ENCODE assay signal across 8 cellular contexts in the genomic region with DNA sequence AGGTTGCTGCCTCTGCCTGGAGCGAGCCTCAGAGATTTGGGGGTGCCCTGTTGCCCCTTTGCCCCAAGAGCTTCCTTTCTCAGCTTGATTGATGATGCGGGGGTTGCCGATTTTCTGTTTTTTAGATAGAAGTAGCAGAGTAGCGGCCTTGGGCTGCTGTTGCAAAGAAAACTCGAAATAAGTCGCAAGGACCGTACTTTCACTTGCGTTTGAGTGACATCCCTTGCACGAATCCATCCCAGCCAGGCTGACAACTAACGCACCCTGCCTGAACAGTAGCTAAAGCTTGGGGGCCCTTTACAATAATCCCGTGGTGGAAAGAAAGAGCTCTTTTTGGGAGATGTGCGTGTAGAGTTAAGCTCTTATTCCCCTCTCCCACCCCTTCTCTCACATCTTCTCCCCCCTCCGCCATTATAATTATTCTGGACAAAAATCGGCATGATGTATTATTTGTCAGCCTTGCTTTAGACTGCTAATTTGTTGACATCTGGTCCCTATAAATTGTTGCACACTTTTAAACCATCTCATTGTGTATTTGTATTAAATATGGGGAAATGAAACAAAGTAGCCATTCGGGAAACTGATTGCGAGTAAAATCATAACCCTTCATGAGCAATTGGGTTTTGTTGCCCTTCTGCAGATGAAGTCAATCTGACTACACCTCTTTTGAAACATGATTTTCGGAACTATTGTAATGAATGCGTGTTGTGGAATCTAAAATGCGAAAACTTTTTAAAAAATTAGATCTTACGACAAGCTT. TPM values are rescaled to one million over a fixed set of nuclear protein-coding genes. Genes with fewer than 3 reads are reported as not detected.
A peak's percentile ranks its signal among the peaks of the same experiment; 100 is the strongest.
DNase-seq lines count a peak whose midpoint lies in the region; ATAC-seq and TF ChIP-seq lines count a peak whose summit lies in the region.

No MANE protein-coding gene starts in this region.

- peak overlapping the region; percentile 86 to 96 (median 91) for H3K27ac ChIP-seq in stomach

- peak overlapping the region; percentile 92 to 97 for H3K27ac Mint-ChIP-seq in effector memory CD8-positive, alpha-beta T cell

- no peaks in the 10 kb centered on the region for H3K9me3 ChIP-seq in mucosa of stomach (ENCODE audit: control insufficient read depth, low read length)
- H3K9me3 ChIP-seq in stomach = no peaks in the 10 kb centered on the region

- H3K36me3 ChIP-seq in mucosa of stomach (ENCODE audit: control insufficient read depth, insufficient read depth, low read length) (no peaks in the 10 kb centered on the region), stomach (no peaks in the 10 kb centered on the region)

- WGBS in stomach, 5 donors = 4 to 6% (median 4%) methylated on average over 19 to 20 of the region's 20 CpGs

- H3K4me1 ChIP-seq in mucosa of stomach (ENCODE audit: control insufficient read depth, insufficient read depth, low read length) (peaks cover 20% of the 10 kb centered on the region), stomach (peaks cover 22 to 54% (median 44%) of the 10 kb centered on the region in 4 donors)

- DNase-seq in Caki2 (ENCODE audit: low read depth) = peak; percentile 14
- peak; percentile 14 for DNase-seq in HK-2 (ENCODE audit: unreplicated experiment)
- DNase-seq in activated CD4-positive, alpha-beta T cell treated with anti-CD3 and anti-CD28 coated beads for 1 hour = peak; percentile 16
- peak in 2 of 3 experiments; percentile 15 to 37 for DNase-seq in effector memory CD8-positive, alpha-beta T cell
- DNase-seq in stomach = no peak
- no peak for DNase-seq in foreskin melanocyte

- TF ChIP-seq CTCF in stomach (IDR thresholded peaks at IDR 0.05) = no peak

- ATAC-seq in GM19467 (IDR thresholded peaks at IDR 0.05; ENCODE audit: unreplicated experiment) = peak; percentile 25
- peak; percentile 39 for ATAC-seq in effector memory CD8-positive, alpha-beta T cell (replicated peaks)

- no peak for TF ChIP-seq POLR2A in stomach (IDR thresholded peaks at IDR 0.05)

- intact Hi-C loops in stomach (cut with DNase I; ENCODE audit: low total_unique reads) = no loop called here

- H3K4me1 Mint-ChIP-seq in effector memory CD8-positive, alpha-beta T cell (ENCODE audit: low read depth in 2 of 2) = peaks cover 26 to 38% of the 10 kb centered on the region in 2 donors

- no peaks in the 10 kb centered on the region for H3K9me3 Mint-ChIP-seq in effector memory CD8-positive, alpha-beta T cell

- H3K27me3 ChIP-seq in mucosa of stomach (ENCODE audit: control insufficient read depth, insufficient read depth, low read length) (no peaks in the 10 kb centered on the region), stomach (no peaks in the 10 kb centered on the region)

- H3K27me3 Mint-ChIP-seq in effector memory CD8-positive, alpha-beta T cell = no peaks in the 10 kb centered on the region

- H3K4me3 Mint-ChIP-seq in effector memory CD8-positive, alpha-beta T cell = peak overlapping the region; percentile 89 to 95

- H3K4me3 ChIP-seq in mucosa of stomach (ENCODE audit: low read length) (peak overlapping the region; percentile 85), stomach (peak overlapping the region; percentile 98 to 100 (median 100))

- H3K36me3 Mint-ChIP-seq in effector memory CD8-positive, alpha-beta T cell (ENCODE audit: insufficient read depth) = peaks cover 15% of the 10 kb centered on the region

- peak overlapping the region; percentile 76 for H3K9ac ChIP-seq in mucosa of stomach (ENCODE audit: low read length)

- TF ChIP-seq EP300 in stomach (IDR thresholded peaks at IDR 0.05) = no peak

- in situ Hi-C loops in Caki2 (cut with HindIII; ENCODE audit: low pct_unique_long_range_greater_than_20kb, low sequenced_read_pairs) = no loop called here

RNA-seq across cellular contexts. Expression of a gene that starts 0.9 kb away (rescaled TPM):
- total RNA-seq in Caki2 (2014; rRNA removed; shearing (Covaris generic); ENCODE audit: low replicate concordance) = 45.3 and 57.0 TPM in 2 replicates
- 100 to 1,000 TPM in 1 of 5 donors, 10 to 100 TPM in 4; 37.4 to 183 (median 54.2) TPM for total RNA-seq in stomach
- 10 to 100 TPM; 17.1 to 33.0 (median 22.6) TPM for polyA plus RNA-seq in stomach

RNA-seq across cellular contexts. Expression of a gene that starts 52.4 kb away (rescaled TPM):
- 48.2 and 56.6 TPM in 2 replicates for total RNA-seq in Caki2 (2014; rRNA removed; shearing (Covaris generic); ENCODE audit: low replicate concordance)
- total RNA-seq in stomach = 10 to 100 TPM; 29.5 to 62.4 (median 43.7) TPM
- polyA plus RNA-seq in stomach = 10 to 100 TPM; 10.5 to 14.3 (median 13.6) TPM

Comparison
In these comparisons a context has a peak if more than half of its experiments do, and no peak if none do; other contexts are left out.
1. DNase-seq: peak in Caki2 (single experiment), HK-2 (single experiment), activated CD4-positive, alpha-beta T cell treated with anti-CD3 and anti-CD28 coated beads for 1 hour (single experiment) and effector memory CD8-positive, alpha-beta T cell (2 of 3); none in stomach (single experiment) and foreskin melanocyte (single experiment).